ENCODE assay signal across 8 cellular contexts in genomic region chr16:87492721-87493554, GRCh38. TPM values are rescaled to one million over a fixed set of nuclear protein-coding genes. Genes with fewer than 3 reads are reported as not detected.
DNase-seq lines count a peak whose midpoint lies in the region.

Gene ZCCHC14, minus strand, starts transcription at chr16:87493024. Its CDS starts 786 bp downstream, at chr16:87492238.

- H3K4me3 Mint-ChIP-seq in activated naive CD4-positive, alpha-beta T cell treated with anti-CD3 and anti-CD28 coated beads, Interleukin-2, amount 50 U/mL, for 24 hours, result peak within 1 kb of the TSS; percentile 95

- no peaks in the 10 kb centered on the region for H3K27me3 Mint-ChIP-seq in activated naive CD4-positive, alpha-beta T cell treated with anti-CD3 and anti-CD28 coated beads, Interleukin-2, amount 50 U/mL, for 24 hours

- DNase-seq in GF-D8 (lab: John Stamatoyannopoulos, UW) (peak; percentile 85), HCEC 1CT (peak; percentile 97), MV-4-11 (lab: John Stamatoyannopoulos, UW) (peak; percentile 96), SK-N-DZ (ENCODE audit: low spot score) (peak; percentile 98), glomerular endothelial cell (ENCODE audit: extremely low read depth, low read depth, low spot score) (peak; percentile 64), occipital lobe (lab: John Stamatoyannopoulos, UW) (peak; percentile 97), superior temporal gyrus (ENCODE audit: extremely low spot score) (peak; percentile 97)

- peaks cover 55% of the 10 kb centered on the region for H3K4me1 Mint-ChIP-seq in activated naive CD4-positive, alpha-beta T cell treated with anti-CD3 and anti-CD28 coated beads, Interleukin-2, amount 50 U/mL, for 24 hours

- no peaks in the 10 kb centered on the region for H3K9me3 Mint-ChIP-seq in activated naive CD4-positive, alpha-beta T cell treated with anti-CD3 and anti-CD28 coated beads, Interleukin-2, amount 50 U/mL, for 24 hours

- peak within 1 kb of the TSS; percentile 96 for H3K27ac Mint-ChIP-seq in activated naive CD4-positive, alpha-beta T cell treated with anti-CD3 and anti-CD28 coated beads, Interleukin-2, amount 50 U/mL, for 24 hours

- H3K36me3 Mint-ChIP-seq in activated naive CD4-positive, alpha-beta T cell treated with anti-CD3 and anti-CD28 coated beads, Interleukin-2, amount 50 U/mL, for 24 hours, result peaks cover 1% of the 10 kb centered on the region

RNA-seq across cellular contexts. Expression of gene ZCCHC14, which starts in this region (rescaled TPM):
- 14.0 and 14.6 TPM in 2 replicates for polyA plus RNA-seq in SK-N-DZ (2014; cell fraction: cytosol; rRNA removed)
- polyA plus RNA-seq in SK-N-DZ (2014; cell fraction: nucleus; rRNA removed), result 21.2 and 55.0 TPM in 2 replicates
- total RNA-seq in glomerular endothelial cell (7.1 and 20.1 TPM in 2 replicates), occipital lobe (33.2 TPM)

Comparison
In these comparisons a context has a peak if more than half of its experiments do, and no peak if none do; other contexts are left out.
1. Peak in every context shown above with its lines: DNase-seq.